In genomic region chr16:84303023-84303422, GRCh38 we compare ENCODE assay signal across 15 cellular contexts. TPM values are rescaled to one million over a fixed set of nuclear protein-coding genes. Genes with fewer than 3 reads are reported as not detected.
DNase-seq lines count a peak whose midpoint lies in the region; ATAC-seq and TF ChIP-seq lines count a peak whose summit lies in the region.
"Had no signal": no experiment of that assay in that cellular context is flagged by ENCODE, and none has a peak within 500 bp of the region (broad histone marks: within the 10 kb centered on the region; RNA-seq: fewer than 3 reads in every experiment).

No MANE protein-coding gene starts in this region.

- H3K36me3 ChIP-seq in right lobe of liver (no peaks in the 10 kb centered on the region), stomach smooth muscle (ENCODE audit: control insufficient read depth in 2 of 2, insufficient read depth in 2 of 2, low read length in 2 of 2) (peaks cover 0 to 2% of the 10 kb centered on the region in 2 donors), H7 (replicated peaks; ENCODE audit: control insufficient read depth, insufficient read depth, low read length) (no peaks in the 10 kb centered on the region)
- H3K36me3 ChIP-seq: neural progenitor cell had no signal

- intact Hi-C loops in right lobe of liver (cut with DNase I), result no loop called here
- intact Hi-C loops in activated CD8-positive, alpha-beta T cell treated with anti-CD3 and anti-CD28 coated beads for 36 hours (cut with micrococcal nuclease), result no loop called here

- WGBS in right lobe of liver (ENCODE audit: insufficient coverage, low coverage, low lambda C conversion rate, missing lambda C conversion rate), result 39% methylated on average over 8 of the region's 8 CpGs

- no peaks in the 10 kb centered on the region for H3K9me3 Mint-ChIP-seq in activated CD8-positive, alpha-beta T cell treated with anti-CD3 and anti-CD28 coated beads for 36 hours
- H3K9me3 Mint-ChIP-seq: activated naive CD4-positive, alpha-beta T cell treated with anti-CD3 and anti-CD28 coated beads, Interleukin-2, amount 10 ng/mL, durations not matched to agents 7 days and 5 days; CD14-positive monocyte; immature natural killer cell; neural progenitor cell had no signal

- H3K9ac ChIP-seq in stomach smooth muscle (ENCODE audit: low read length in 2 of 2), result no peak overlapping the region
- H3K9ac ChIP-seq: neural progenitor cell had no signal

- H3K27me3 Mint-ChIP-seq in activated CD8-positive, alpha-beta T cell treated with anti-CD3 and anti-CD28 coated beads for 36 hours, result peaks cover 3% of the 10 kb centered on the region

- no peak overlapping the region for H3K4me3 Mint-ChIP-seq in activated CD8-positive, alpha-beta T cell treated with anti-CD3 and anti-CD28 coated beads for 36 hours
- H3K4me3 Mint-ChIP-seq: activated naive CD4-positive, alpha-beta T cell treated with anti-CD3 and anti-CD28 coated beads, Interleukin-2, amount 10 ng/mL, durations not matched to agents 7 days and 5 days; CD14-positive monocyte; immature natural killer cell; neural progenitor cell had no signal

- CTCF ChIA-PET in activated CD8-positive, alpha-beta T cell treated with anti-CD3 and anti-CD28 coated beads for 36 hours (lab: Charles Lee), result no interaction called here

- no peak overlapping the region for H3K4me3 ChIP-seq in right lobe of liver
- H3K4me3 ChIP-seq in stomach smooth muscle (ENCODE audit: low read length in 2 of 2), result no peak overlapping the region
- H3K4me3 ChIP-seq in H7 (ENCODE audit: insufficient read depth, low read depth, low read length), result no peak overlapping the region
- H3K4me3 ChIP-seq: neural progenitor cell had no signal

- H3K4me1 Mint-ChIP-seq in activated CD8-positive, alpha-beta T cell treated with anti-CD3 and anti-CD28 coated beads for 36 hours (ENCODE audit: low read depth), result no peaks in the 10 kb centered on the region
- H3K4me1 Mint-ChIP-seq: CD14-positive monocyte, immature natural killer cell had no signal

- ATAC-seq in right lobe of liver, result peak in 3 of 4 donors; percentile 9 to 14 (median 12)
- ATAC-seq in activated CD8-positive, alpha-beta T cell treated with anti-CD3 and anti-CD28 coated beads for 36 hours, result no peak

- H3K36me3 Mint-ChIP-seq in activated CD8-positive, alpha-beta T cell treated with anti-CD3 and anti-CD28 coated beads for 36 hours (ENCODE audit: low read depth), result no peaks in the 10 kb centered on the region
- H3K36me3 Mint-ChIP-seq: activated naive CD4-positive, alpha-beta T cell treated with anti-CD3 and anti-CD28 coated beads, Interleukin-2, amount 10 ng/mL, durations not matched to agents 7 days and 5 days; CD14-positive monocyte; immature natural killer cell; neural progenitor cell had no signal

- TF ChIP-seq CTCF in right lobe of liver (IDR thresholded peaks at IDR 0.05), result no peak
- no peak for TF ChIP-seq CTCF in activated CD8-positive, alpha-beta T cell treated with anti-CD3 and anti-CD28 coated beads for 36 hours (IDR thresholded peaks at IDR 0.05)

- H3K27ac ChIP-seq in caudate nucleus (ENCODE audit: low read depth, low read length) (peak overlapping the region; percentile 79), right lobe of liver (peak overlapping the region in 1 of 3 donors; percentile 36), stomach smooth muscle (ENCODE audit: low read length) (peak overlapping the region; percentile 70)
- H3K27ac ChIP-seq: neural progenitor cell had no signal

- no peak overlapping the region for H3K27ac Mint-ChIP-seq in activated CD8-positive, alpha-beta T cell treated with anti-CD3 and anti-CD28 coated beads for 36 hours
- H3K27ac Mint-ChIP-seq: activated naive CD4-positive, alpha-beta T cell treated with anti-CD3 and anti-CD28 coated beads, Interleukin-2, amount 10 ng/mL, durations not matched to agents 7 days and 5 days; CD14-positive monocyte; immature natural killer cell had no signal

- H3K4me1 ChIP-seq in right lobe of liver, result no peaks in the 10 kb centered on the region
- peaks cover 43% of the 10 kb centered on the region for H3K4me1 ChIP-seq in stomach smooth muscle (ENCODE audit: control insufficient read depth, insufficient read depth, low read length)

- DNase-seq in COLO829 (ENCODE audit: low spot score), result peak; percentile 21
- peak in 21 of 61 donors; percentile 4 to 78 (median 33) for DNase-seq in caudate nucleus (lab: John Stamatoyannopoulos, UW)
- DNase-seq in right lobe of liver, result no peak
- DNase-seq in activated CD8-positive, alpha-beta T cell treated with anti-CD3 and anti-CD28 coated beads for 36 hours, result no peak
- DNase-seq in ecto neural progenitor cell (ENCODE audit: low spot score), result no peak
- no peak for DNase-seq in NOMO-1 treated with dmso at 0.1 percent for 144 hours (lab: John Stamatoyannopoulos, UW; ENCODE audit: unreplicated experiment)
- no peak for DNase-seq in H7
- DNase-seq: activated naive CD4-positive, alpha-beta T cell treated with anti-CD3 and anti-CD28 coated beads, Interleukin-2, amount 10 ng/mL, durations not matched to agents 7 days and 5 days; immature natural killer cell; NCI-H1105 treated with DMSO at 0.1 percent for 48 hours; NCI-H510A had no signal

- no peaks in the 10 kb centered on the region for H3K9me3 ChIP-seq in right lobe of liver
- no peaks in the 10 kb centered on the region for H3K9me3 ChIP-seq in stomach smooth muscle (ENCODE audit: control insufficient read depth in 2 of 2, low read length in 2 of 2)

- POLR2A ChIA-PET in activated CD8-positive, alpha-beta T cell treated with anti-CD3 and anti-CD28 coated beads for 36 hours (lab: Charles Lee), result no interaction called here

- H3K27me3 ChIP-seq in right lobe of liver, result no peaks in the 10 kb centered on the region
- H3K27me3 ChIP-seq in stomach smooth muscle (ENCODE audit: control insufficient read depth in 1 of 2, insufficient read depth in 2 of 2, low read length in 2 of 2), result peaks cover 0 to 5% of the 10 kb centered on the region in 2 donors
- H3K27me3 ChIP-seq in H7 (ENCODE audit: control insufficient read depth, insufficient read depth, low read length), result no peaks in the 10 kb centered on the region
- H3K27me3 ChIP-seq: neural progenitor cell had no signal

- no peak for TF ChIP-seq POLR2A in right lobe of liver (IDR thresholded peaks at IDR 0.05)

RNA-seq across cellular contexts. Expression of gene WFDC1, which starts 8.3 kb away (rescaled TPM):
- 1 to 10 TPM in 4 of 6 experiments, under 1 TPM in 2; 0.64 to 5.0 (median 2.3) TPM for total RNA-seq in right lobe of liver
- not detected for total RNA-seq in activated CD8-positive, alpha-beta T cell treated with anti-CD3 and anti-CD28 coated beads for 36 hours
- total RNA-seq in H7 (2014; rRNA removed; shearing (Covaris generic)), result 0.59 and 0.97 TPM in 2 replicates
- total RNA-seq: activated CD8-positive, alpha-beta memory T cell treated with anti-CD3 and anti-CD28 coated beads for 36 hours had no signal
